ENCODE assay signal across 28 cellular contexts in genomic region chr14:35220027-35220676, GRCh38.
"Had no signal": no experiment of that assay in that cellular context is flagged by ENCODE, and none has a peak within 500 bp of the region (broad histone marks: within the 10 kb centered on the region; RNA-seq: fewer than 3 reads in every experiment).

No MANE protein-coding gene starts in this region.

- H3K27me3 ChIP-seq: body of pancreas, cardiac muscle cell, dorsolateral prefrontal cortex, gastrocnemius medialis, ovary, transverse colon had no signal

- H3K27ac Mint-ChIP-seq: activated CD4-positive, alpha-beta T cell treated with anti-CD3 and anti-CD28 coated beads, Interleukin-2, amount 10 ng/mL, durations not matched to agents 7 days and 5 days; activated T-helper 1 cell treated with anti-CD3 and anti-CD28 coated beads, Interleukin-12 subunit alpha, Interleukin-12 subunit beta, Interleukin-2, Interleukin-4 antibody, amounts not matched to agents 30 ng/mL and 10 ng/mL and 1 ng/mL, durations not matched to agents 14 hours and 24 hours and 36 hours; nephron progenitor cell had no signal

- H3K36me3 ChIP-seq: cardiac muscle cell, gastrocnemius medialis, left ventricle myocardium inferior, ovary, prostate gland, transverse colon had no signal

- H3K4me2 ChIP-seq: smooth muscle cell had no signal

- H3K4me3 ChIP-seq: body of pancreas, cardiac muscle cell, coronary artery, dorsolateral prefrontal cortex, gastrocnemius medialis, left ventricle myocardium inferior, lung, mucosa of descending colon, ovary, prostate gland, smooth muscle cell, transverse colon had no signal

- H3K9me3 ChIP-seq: body of pancreas, gastrocnemius medialis, left ventricle myocardium inferior, mucosa of descending colon, ovary, prostate gland, transverse colon had no signal

- ATAC-seq: activated CD4-positive, CD25-positive, alpha-beta regulatory T cell treated with anti-CD3 and anti-CD28 coated beads, Interleukin-2, amount 50 U/mL, for 24 hours; body of pancreas; gastrocnemius medialis; mucosa of descending colon had no signal

- H3K9me3 Mint-ChIP-seq: activated CD4-positive, alpha-beta T cell treated with anti-CD3 and anti-CD28 coated beads, Interleukin-2, amount 10 ng/mL, durations not matched to agents 7 days and 5 days; activated T-helper 1 cell treated with anti-CD3 and anti-CD28 coated beads, Interleukin-12 subunit alpha, Interleukin-12 subunit beta, Interleukin-2, Interleukin-4 antibody, amounts not matched to agents 30 ng/mL and 10 ng/mL and 1 ng/mL, durations not matched to agents 14 hours and 24 hours and 36 hours; nephron progenitor cell had no signal

- H3K27me3 Mint-ChIP-seq: activated CD4-positive, alpha-beta T cell treated with anti-CD3 and anti-CD28 coated beads, Interleukin-2, amount 10 ng/mL, durations not matched to agents 7 days and 5 days had no signal

- H3K27ac ChIP-seq: body of pancreas, cardiac muscle cell, coronary artery, dorsolateral prefrontal cortex, gastrocnemius medialis, left ventricle myocardium inferior, ovary, prostate gland, transverse colon, VCaP had no signal

- H3K4me3 Mint-ChIP-seq: activated CD4-positive, alpha-beta T cell treated with anti-CD3 and anti-CD28 coated beads, Interleukin-2, amount 10 ng/mL, durations not matched to agents 7 days and 5 days; activated T-helper 1 cell treated with anti-CD3 and anti-CD28 coated beads, Interleukin-12 subunit alpha, Interleukin-12 subunit beta, Interleukin-2, Interleukin-4 antibody, amounts not matched to agents 30 ng/mL and 10 ng/mL and 1 ng/mL, durations not matched to agents 14 hours and 24 hours and 36 hours; nephron progenitor cell had no signal

- H3K4me1 ChIP-seq: prostate gland had no signal

- DNase-seq: activated CD4-positive, alpha-beta T cell treated with anti-CD3 and anti-CD28 coated beads, Interleukin-2, amount 10 ng/mL, durations not matched to agents 7 days and 5 days; activated gamma-delta T cell treated with Interleukin-2 at 50 U/mL for 16 hours; activated naive CD4-positive, alpha-beta T cell treated with anti-CD3 and anti-CD28 coated beads, Interleukin-2, amount 50 U/mL, for 16 hours; activated T-cell treated with anti-CD3 and anti-CD28 coated beads for 4 hours; aorta; body of pancreas; dorsolateral prefrontal cortex; effector memory CD4-positive, alpha-beta T cell; erythroblast; gastrocnemius medialis; glutamatergic neuron; islet precursor cell; left ventricle myocardium inferior; mucosa of descending colon; nephron progenitor cell; ovary; stimulated activated CD4-positive, alpha-beta T cell treated with anti-CD3 and anti-CD28 coated beads, Interleukin-1b, Interleukin-23, amount 100 ng/mL, for 48 hours; stimulated activated naive CD4-positive, alpha-beta T cell treated with Interleukin-2 at 50 U/mL for 16 hours; T-helper 1 cell; transverse colon had no signal
